16 cellular contexts compared by ENCODE assay signal in the genomic region with DNA sequence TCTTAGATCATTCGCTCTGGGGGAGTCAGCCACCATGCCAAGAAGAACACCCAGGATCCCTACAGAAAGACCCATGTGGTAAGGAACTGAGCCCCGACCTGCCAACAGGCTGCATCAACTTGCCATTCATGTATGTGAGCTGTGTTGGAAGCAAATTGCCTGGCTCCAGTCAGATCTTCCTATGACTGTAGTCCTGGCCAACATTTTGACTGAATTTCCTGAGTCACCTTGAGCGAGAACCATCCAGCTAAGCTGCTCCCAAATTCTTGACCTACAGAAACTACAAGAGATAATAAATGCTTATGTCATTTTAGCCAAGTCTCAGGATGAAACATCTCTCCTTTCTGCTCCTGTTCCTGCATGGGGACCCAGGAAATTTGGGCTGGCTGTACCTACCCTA. TPM values are rescaled to one million over a fixed set of nuclear protein-coding genes. Genes with fewer than 3 reads are reported as not detected.
A peak's percentile ranks its signal among the peaks of the same experiment; 100 is the strongest.
DNase-seq lines count a peak whose midpoint lies in the region; ATAC-seq and TF ChIP-seq lines count a peak whose summit lies in the region.
"Had no signal": no experiment of that assay in that cellular context is flagged by ENCODE, and none has a peak within 500 bp of the region (broad histone marks: within the 10 kb centered on the region; RNA-seq: fewer than 3 reads in every experiment).

No MANE protein-coding gene starts in this region.

- H3K27me3 ChIP-seq in breast epithelium = no peaks in the 10 kb centered on the region
- H3K27me3 ChIP-seq: BLaER1 treated with 17β-estradiol and CSF1 and Interleukin-3, amounts not matched to agents 10 nM and 100 nM had no signal

- H3K4me3 ChIP-seq in breast epithelium (no peak overlapping the region), fibroblast of pulmonary artery (replicated peaks; ENCODE audit: low read depth, low read length) (no peak overlapping the region)
- H3K4me3 ChIP-seq: BLaER1 treated with 17β-estradiol and CSF1 and Interleukin-3, amounts not matched to agents 10 nM and 100 nM; GM12878; GM23338; HAP-1; K562 had no signal

- H3K9me3 Mint-ChIP-seq in MCF 10A (ENCODE audit: unreplicated experiment) = no peaks in the 10 kb centered on the region
- H3K9me3 Mint-ChIP-seq: GM23338 had no signal

- no peak for ATAC-seq in HG03457 (IDR thresholded peaks at IDR 0.05; ENCODE audit: unreplicated experiment)
- no peak for ATAC-seq in GM18907 (IDR thresholded peaks at IDR 0.05; ENCODE audit: unreplicated experiment)
- ATAC-seq: GM12878, GM23338, K562 had no signal

- H3K36me3 Mint-ChIP-seq in MCF 10A (ENCODE audit: insufficient read depth, unreplicated experiment) = no peaks in the 10 kb centered on the region
- H3K36me3 Mint-ChIP-seq: CD4-positive, CD25-positive, alpha-beta regulatory T cell had no signal

- H3K27ac Mint-ChIP-seq in MCF 10A (ENCODE audit: low read depth, unreplicated experiment) = no peak overlapping the region
- H3K27ac Mint-ChIP-seq: CD4-positive, CD25-positive, alpha-beta regulatory T cell; GM23338 had no signal

- peaks cover 34% of the 10 kb centered on the region for H3K4me1 Mint-ChIP-seq in MCF 10A (ENCODE audit: insufficient read depth, unreplicated experiment)
- H3K4me1 Mint-ChIP-seq: CD4-positive, CD25-positive, alpha-beta regulatory T cell; GM23338 had no signal

- TF ChIP-seq CTCF in MCF 10A (IDR thresholded peaks at IDR 0.05; ENCODE audit: unreplicated experiment) (no peak), breast epithelium (IDR thresholded peaks at IDR 0.05) (no peak), fibroblast of pulmonary artery (IDR thresholded peaks at IDR 0.05; ENCODE audit: low read length, missing control alignments) (no peak)

- H3K4me3 Mint-ChIP-seq in MCF 10A (ENCODE audit: unreplicated experiment) = no peak overlapping the region
- H3K4me3 Mint-ChIP-seq: CD4-positive, CD25-positive, alpha-beta regulatory T cell; GM23338 had no signal

- POLR2A ChIA-PET in MCF 10A (lab: Yijun Ruan, JAX) = no interaction called here

- H3K36me3 ChIP-seq in breast epithelium = no peaks in the 10 kb centered on the region
- H3K36me3 ChIP-seq: BLaER1 treated with 17β-estradiol and CSF1 and Interleukin-3, amounts not matched to agents 10 nM and 100 nM; HAP-1 had no signal

- CTCF ChIA-PET in MCF 10A (lab: Yijun Ruan, JAX) = interaction anchor here (0.6 kb wide), 2 partner anchors 266 to 479 kb away, joined by 3 read pairs; no protein-coding TSS in a partner anchor

- H3K27me3 Mint-ChIP-seq in MCF 10A (ENCODE audit: insufficient read depth, unreplicated experiment) = no peaks in the 10 kb centered on the region
- H3K27me3 Mint-ChIP-seq: CD4-positive, CD25-positive, alpha-beta regulatory T cell had no signal

- no peak for TF ChIP-seq POLR2A in breast epithelium (IDR thresholded peaks at IDR 0.05)

- H3K27ac ChIP-seq in breast epithelium = no peak overlapping the region
- H3K27ac ChIP-seq: 22Rv1; BLaER1 treated with 17β-estradiol and CSF1 and Interleukin-3, amounts not matched to agents 10 nM and 100 nM had no signal

- peak; percentile 12 for DNase-seq in MCF 10A (ENCODE audit: unreplicated experiment)
- DNase-seq in breast epithelium (ENCODE audit: low spot score in 2 of 2) = no peak
- peak; percentile 54 for DNase-seq in cerebellar cortex (ENCODE audit: low spot score)
- peak; percentile 34 for DNase-seq in fibroblast of pulmonary artery (ENCODE audit: low read depth)
- no peak for DNase-seq in stimulated activated CD4-positive, alpha-beta T cell treated with anti-CD3 and anti-CD28 coated beads, Interleukin-4, amount 100 ng/mL, for 4 hours
- DNase-seq in DMS79 (lab: John Stamatoyannopoulos, UW) = no peak
- DNase-seq: CD4-positive, CD25-positive, alpha-beta regulatory T cell; DMS53 had no signal

- H3K4me1 ChIP-seq in breast epithelium = no peaks in the 10 kb centered on the region
- H3K4me1 ChIP-seq: BLaER1 treated with 17β-estradiol and CSF1 and Interleukin-3, amounts not matched to agents 10 nM and 100 nM; HAP-1 had no signal

- intact Hi-C loops in MCF 10A (cut with micrococcal nuclease) = no loop called here
- intact Hi-C loops in breast epithelium (cut with DNase I; ENCODE audit: low total_unique reads) = no loop called here

- BruUV-seq in MCF 10A (replicated peaks; lab: Mats Ljungman, UMichigan) = no TSS peak

- no peaks in the 10 kb centered on the region for H3K9me3 ChIP-seq in breast epithelium
- H3K9me3 ChIP-seq: BLaER1 treated with 17β-estradiol and CSF1 and Interleukin-3, amounts not matched to agents 10 nM and 100 nM; HAP-1 had no signal

RNA-seq across cellular contexts. Expression of gene SLC44A1, which starts 40.0 kb away (rescaled TPM):
- total RNA-seq in MCF 10A (2022) = 15.2 and 15.9 TPM in 2 replicates
- 10 to 100 TPM; 53.7 to 62.6 (median 61.1) TPM for total RNA-seq in breast epithelium

Comparison
In these comparisons a context has a peak if more than half of its experiments do, and no peak if none do; other contexts are left out.
1. DNase-seq: peak in MCF 10A (single experiment), cerebellar cortex (single experiment) and fibroblast of pulmonary artery (single experiment); none in breast epithelium (0 of 2), stimulated activated CD4-positive, alpha-beta T cell treated with anti-CD3 and anti-CD28 coated beads, Interleukin-4, amount 100 ng/mL, for 4 hours (0 of 2) and DMS79 (single experiment).